8 cellular contexts compared by ENCODE assay signal in genomic region chr16:21674456-21674855, GRCh38. TPM values are rescaled to one million over a fixed set of nuclear protein-coding genes. Genes with fewer than 3 reads are reported as not detected.
"Had no signal": no experiment of that assay in that cellular context is flagged by ENCODE, and none has a peak within 500 bp of the region (broad histone marks: within the 10 kb centered on the region; RNA-seq: fewer than 3 reads in every experiment).

No MANE protein-coding gene starts in this region.

RNA-seq across cellular contexts. Expression of gene OTOA, which starts 10.7 kb away (rescaled TPM):
- total RNA-seq: pulmonary artery endothelial cell, right atrium auricular region, vagina had no signal
- polyA plus RNA-seq: keratinocyte had no signal

RNA-seq across cellular contexts. Expression of gene IGSF6, which starts 22.0 kb away (rescaled TPM):
- total RNA-seq: mesothelial cell of epicardium; natural killer cell treated with Interleukin-12 subunit alpha and Interleukin-12 subunit beta and Interleukin-15 and Interleukin-18, amount 100 ng/mL, for 72 hours; progenitor cell of endocrine pancreas; pulmonary artery endothelial cell had no signal
- polyA plus RNA-seq: keratinocyte, neural cell had no signal
